1 cellular context compared by ENCODE assay signal in genomic region chr10:45241865-45242518, GRCh38.
TF ChIP-seq lines count a peak whose summit lies in the region.

No MANE protein-coding gene starts in this region.

TF ChIP-seq in WTC11, 78 proteins besides CTCF, POLR2A, EP300 and RAD21 (continued from another document):
- TF ChIP-seq ZNF425 (CRISPR knock-in tag; conservative IDR thresholded peaks at IDR 0.05) (no peak), MLX (CRISPR knock-in tag; IDR thresholded peaks at IDR 0.05) (no peak)
TF ChIP-seq in WTC11: peak in this region for 0.
